Comparison of ENCODE assay signal across 11 cellular contexts in the genomic region with DNA sequence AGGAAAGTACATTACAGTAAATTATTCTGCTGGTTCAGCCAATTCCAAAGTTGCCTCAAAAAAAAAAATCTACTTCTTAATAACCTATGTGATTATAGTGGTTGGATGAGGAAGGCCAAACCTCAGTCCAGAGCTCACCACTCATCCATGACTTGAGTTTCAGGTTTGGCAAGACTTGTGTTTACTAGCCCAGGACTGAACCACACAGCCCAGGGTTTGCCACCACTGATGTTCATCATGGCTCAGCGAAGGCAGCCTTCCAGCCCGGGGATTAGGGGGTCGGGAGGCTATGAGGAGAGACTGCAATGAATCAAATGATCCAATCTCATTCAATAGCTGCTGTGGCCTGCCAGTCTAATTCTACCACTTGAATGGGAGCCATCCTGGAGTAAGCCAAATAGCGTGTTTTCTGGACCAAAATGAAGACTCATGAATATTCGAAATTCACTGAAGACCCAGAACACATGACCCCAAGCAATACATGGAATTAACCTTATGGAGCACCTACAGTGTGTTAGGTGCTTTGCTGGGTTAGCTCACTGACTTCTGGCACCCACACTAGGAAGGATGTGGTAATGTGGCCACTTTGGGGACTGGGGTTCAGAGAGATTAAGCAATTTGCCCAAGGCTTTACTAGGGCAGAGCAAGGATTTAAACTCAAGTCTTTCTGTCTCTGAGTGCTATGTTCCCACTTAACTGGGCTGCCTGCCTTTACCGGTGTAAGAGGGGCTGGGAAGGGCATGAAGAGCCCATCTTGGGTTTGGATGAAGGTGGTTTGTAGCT.
DNase-seq lines count a peak whose midpoint lies in the region; ATAC-seq and TF ChIP-seq lines count a peak whose summit lies in the region.
"Had no signal": no experiment of that assay in that cellular context is flagged by ENCODE, and none has a peak within 500 bp of the region (broad histone marks: within the 10 kb centered on the region; RNA-seq: fewer than 3 reads in every experiment).

No MANE protein-coding gene starts in this region.

- H3K27me3 ChIP-seq in H9 (ENCODE audit: insufficient read depth, low read length): no peaks in the 10 kb centered on the region
- H3K27me3 ChIP-seq in GM23338 (ENCODE audit: insufficient read depth): no peaks in the 10 kb centered on the region

- no peaks in the 10 kb centered on the region for H3K36me3 ChIP-seq in GM23338 (ENCODE audit: insufficient read depth)

- no peak for TF ChIP-seq CTCF in H9 (conservative IDR thresholded peaks at IDR 0.05)
- TF ChIP-seq CTCF in GM23338 (conservative IDR thresholded peaks at IDR 0.05; ENCODE audit: low read depth in 2 of 2): no peak

- H3K9ac ChIP-seq in H9 (ENCODE audit: extremely low read depth, insufficient read length, low read length): no peak overlapping the region

- H3K27ac ChIP-seq in H9 (ENCODE audit: insufficient read length, low read depth, low read length) (no peak overlapping the region), GM23338 (ENCODE audit: low read depth) (no peak overlapping the region)

- no CpG with 5 or more reads among the region's 6 CpGs for WGBS in H9 (ENCODE audit: extremely low coverage, insufficient read length, low lambda C conversion rate)

- no peaks in the 10 kb centered on the region for H3K27me3 Mint-ChIP-seq in H9 (ENCODE audit: low read depth)
- H3K27me3 Mint-ChIP-seq in activated T-helper 1 cell treated with anti-CD3 and anti-CD28 coated beads, Interleukin-12 subunit alpha, Interleukin-12 subunit beta, Interleukin-2, Interleukin-4 antibody, amounts not matched to agents 30 ng/mL and 10 ng/mL and 1 ng/mL, durations not matched to agents 14 hours and 24 hours and 36 hours (ENCODE audit: insufficient read depth): peaks cover 5% of the 10 kb centered on the region
- peaks cover 2% of the 10 kb centered on the region for H3K27me3 Mint-ChIP-seq in GM23338 (ENCODE audit: insufficient read depth, low read depth, poor library complexity)

- H3K79me2 ChIP-seq in H9 (ENCODE audit: insufficient read depth, low read length) (no peaks in the 10 kb centered on the region), GM23338 (replicated peaks; ENCODE audit: insufficient read depth) (no peaks in the 10 kb centered on the region)

- H2AFZ ChIP-seq in H9 (ENCODE audit: low read length) (no peak overlapping the region), GM23338 (no peak overlapping the region)

- H2AK5ac ChIP-seq in H9 (ENCODE audit: insufficient read length, low read length): no peak overlapping the region

- H3T11ph ChIP-seq in H9 (ENCODE audit: low read length): no peak overlapping the region

- H4K5ac ChIP-seq in H9 (ENCODE audit: insufficient read length, low read depth, low read length): no peak overlapping the region

- H3K18ac ChIP-seq in H9 (ENCODE audit: insufficient read length, low read depth, low read length): no peak overlapping the region

- H3K56ac ChIP-seq in H9 (ENCODE audit: insufficient read length, low read depth, low read length): no peak overlapping the region

- no peak overlapping the region for H3K14ac ChIP-seq in H9 (ENCODE audit: insufficient read depth, low read length)

- H3K23ac ChIP-seq in H9 (ENCODE audit: insufficient read length, low read depth, low read length): no peak overlapping the region

- H3K4me3 Mint-ChIP-seq in H9: no peak overlapping the region
- no peak overlapping the region for H3K4me3 Mint-ChIP-seq in activated T-helper 1 cell treated with anti-CD3 and anti-CD28 coated beads, Interleukin-12 subunit alpha, Interleukin-12 subunit beta, Interleukin-2, Interleukin-4 antibody, amounts not matched to agents 30 ng/mL and 10 ng/mL and 1 ng/mL, durations not matched to agents 14 hours and 24 hours and 36 hours
- no peak overlapping the region for H3K4me3 Mint-ChIP-seq in GM23338

- peaks cover 3% of the 10 kb centered on the region; the same call in 1 of the 2 replicates for H3K4me1 ChIP-seq in H9 (ENCODE audit: insufficient read depth, low read length)
- no peaks in the 10 kb centered on the region for H3K4me1 ChIP-seq in GM23338 (ENCODE audit: insufficient read depth)

- H3K27ac Mint-ChIP-seq in H9 (no peak overlapping the region), GM23338 (no peak overlapping the region)
- no peak overlapping the region for H3K27ac Mint-ChIP-seq in activated T-helper 1 cell treated with anti-CD3 and anti-CD28 coated beads, Interleukin-12 subunit alpha, Interleukin-12 subunit beta, Interleukin-2, Interleukin-4 antibody, amounts not matched to agents 30 ng/mL and 10 ng/mL and 1 ng/mL, durations not matched to agents 14 hours and 24 hours and 36 hours

- DNase-seq in NCI-H2196 (lab: John Stamatoyannopoulos, UW; ENCODE audit: unreplicated experiment) (peak; percentile 14), NCI-H2196 treated with DMSO at 0.1 percent for 48 hours (lab: John Stamatoyannopoulos, UW; ENCODE audit: unreplicated experiment) (no peak), H9 (no peak), midbrain (lab: John Stamatoyannopoulos, UW) (peak; percentile 16), GOT3 (lab: John Stamatoyannopoulos, UW) (no peak), GM23338 (ENCODE audit: low spot score) (no peak), NCI-H146 (lab: John Stamatoyannopoulos, UW) (no peak)
- peak; percentile 13 for DNase-seq in activated T-helper 1 cell treated with anti-CD3 and anti-CD28 coated beads, Interleukin-12 subunit alpha, Interleukin-12 subunit beta, Interleukin-2, Interleukin-4 antibody, amounts not matched to agents 30 ng/mL and 10 ng/mL and 1 ng/mL, durations not matched to agents 14 hours and 24 hours and 36 hours (ENCODE audit: low spot score)
- DNase-seq: aorta, NCI-H82, retina had no signal

- no peak overlapping the region for H3K4me3 ChIP-seq in GM23338

- intact Hi-C loops in activated T-helper 1 cell treated with anti-CD3 and anti-CD28 coated beads, Interleukin-12 subunit alpha, Interleukin-12 subunit beta, Interleukin-2, Interleukin-4 antibody, amounts not matched to agents 30 ng/mL and 10 ng/mL and 1 ng/mL, durations not matched to agents 14 hours and 24 hours and 36 hours (cut with micrococcal nuclease): no loop called here

- H2BK5ac ChIP-seq in H9 (ENCODE audit: insufficient read length, low read length): no peak overlapping the region

- peak overlapping the region; percentile 86 for H2BK12ac ChIP-seq in H9 (ENCODE audit: insufficient read length, low read depth, low read length)

- H3K9me3 Mint-ChIP-seq in H9 (peaks cover 59 to 73% of the 10 kb centered on the region in 2 experiments), GM23338 (no peaks in the 10 kb centered on the region)
- H3K9me3 Mint-ChIP-seq in activated T-helper 1 cell treated with anti-CD3 and anti-CD28 coated beads, Interleukin-12 subunit alpha, Interleukin-12 subunit beta, Interleukin-2, Interleukin-4 antibody, amounts not matched to agents 30 ng/mL and 10 ng/mL and 1 ng/mL, durations not matched to agents 14 hours and 24 hours and 36 hours: no peaks in the 10 kb centered on the region

- no peaks in the 10 kb centered on the region for H3F3A ChIP-seq in GM23338 (replicated peaks; ENCODE audit: low read depth)

- no peak overlapping the region for H2BK120ac ChIP-seq in H9 (ENCODE audit: low read depth, low read length, poor library complexity, severe bottlenecking)

- no peaks in the 10 kb centered on the region for H3K9me2 ChIP-seq in GM23338 (ENCODE audit: insufficient read depth)

- ATAC-seq in GM23338: no peak

- H3K4ac ChIP-seq in H9 (ENCODE audit: low read depth, low read length): no peak overlapping the region

- no peak overlapping the region for H2BK15ac ChIP-seq in H9 (ENCODE audit: low read depth, low read length)

- H4K20me1 ChIP-seq in H9 (ENCODE audit: control insufficient read depth, insufficient read depth, insufficient read length): no peaks in the 10 kb centered on the region
- H4K20me1 ChIP-seq in GM23338 (replicated peaks; ENCODE audit: insufficient read depth): no peaks in the 10 kb centered on the region

- peaks cover 2 to 9% (median 6%) of the 10 kb centered on the region in 3 experiments; a peak in 5 of 7 replicates for H3K36me3 Mint-ChIP-seq in H9 (ENCODE audit: insufficient read depth in 1 of 3, low read depth in 3 of 3)
- H3K36me3 Mint-ChIP-seq in activated T-helper 1 cell treated with anti-CD3 and anti-CD28 coated beads, Interleukin-12 subunit alpha, Interleukin-12 subunit beta, Interleukin-2, Interleukin-4 antibody, amounts not matched to agents 30 ng/mL and 10 ng/mL and 1 ng/mL, durations not matched to agents 14 hours and 24 hours and 36 hours (ENCODE audit: low read depth): no peaks in the 10 kb centered on the region
- H3K36me3 Mint-ChIP-seq in GM23338 (ENCODE audit: low read depth): no peaks in the 10 kb centered on the region

- no peak overlapping the region for H4K8ac ChIP-seq in H9 (replicated peaks; ENCODE audit: insufficient read length, low read depth, low read length)

- no peak overlapping the region for H4K91ac ChIP-seq in H9 (ENCODE audit: insufficient read length, low read depth, low read length)

- H3K4me2 ChIP-seq in H9 (ENCODE audit: insufficient read depth, insufficient read length, low read length) (no peak overlapping the region), GM23338 (no peak overlapping the region)

- no peak overlapping the region for H2BK20ac ChIP-seq in H9 (ENCODE audit: low read depth, low read length, poor library complexity, severe bottlenecking)

- no peaks in the 10 kb centered on the region for H3K23me2 ChIP-seq in H9 (ENCODE audit: insufficient read length, low read depth, low read length, poor library complexity, severe bottlenecking)

- no peaks in the 10 kb centered on the region for H3K79me1 ChIP-seq in H9 (ENCODE audit: insufficient read depth, low read depth, low read length, poor library complexity, severe bottlenecking)

- H3K4me1 Mint-ChIP-seq in H9 (peaks cover 11 to 13% of the 10 kb centered on the region in 2 experiments; a peak in 3 of 4 replicates), GM23338 (no peaks in the 10 kb centered on the region)
- peaks cover 11% of the 10 kb centered on the region for H3K4me1 Mint-ChIP-seq in activated T-helper 1 cell treated with anti-CD3 and anti-CD28 coated beads, Interleukin-12 subunit alpha, Interleukin-12 subunit beta, Interleukin-2, Interleukin-4 antibody, amounts not matched to agents 30 ng/mL and 10 ng/mL and 1 ng/mL, durations not matched to agents 14 hours and 24 hours and 36 hours (ENCODE audit: low read depth)

- no peaks in the 10 kb centered on the region for H3K9me3 ChIP-seq in H9 (ENCODE audit: control insufficient read depth, low read depth, low read length)

TF ChIP-seq in GM23338, 12 proteins besides CTCF, POLR2A, EP300 and RAD21 (continues in another document):
- TF ChIP-seq EZH2phosphoT487 (IDR thresholded peaks at IDR 0.05; ENCODE audit: unreplicated experiment) (no peak), NANOG (IDR thresholded peaks at IDR 0.05; ENCODE audit: borderline replicate concordance) (no peak)
- TF ChIP-seq, protein P1, sequence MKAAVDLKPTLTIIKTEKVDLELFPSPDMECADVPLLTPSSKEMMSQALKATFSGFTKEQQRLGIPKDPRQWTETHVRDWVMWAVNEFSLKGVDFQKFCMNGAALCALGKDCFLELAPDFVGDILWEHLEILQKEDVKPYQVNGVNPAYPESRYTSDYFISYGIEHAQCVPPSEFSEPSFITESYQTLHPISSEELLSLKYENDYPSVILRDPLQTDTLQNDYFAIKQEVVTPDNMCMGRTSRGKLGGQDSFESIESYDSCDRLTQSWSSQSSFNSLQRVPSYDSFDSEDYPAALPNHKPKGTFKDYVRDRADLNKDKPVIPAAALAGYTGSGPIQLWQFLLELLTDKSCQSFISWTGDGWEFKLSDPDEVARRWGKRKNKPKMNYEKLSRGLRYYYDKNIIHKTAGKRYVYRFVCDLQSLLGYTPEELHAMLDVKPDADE (IDR thresholded peaks at IDR 0.05): no peak

Comparison
In these comparisons a context has a peak if more than half of its experiments do, and no peak if none do; other contexts are left out.
1. DNase-seq: peak in NCI-H2196 (single experiment), activated T-helper 1 cell treated with anti-CD3 and anti-CD28 coated beads, Interleukin-12 subunit alpha, Interleukin-12 subunit beta, Interleukin-2, Interleukin-4 antibody, amounts not matched to agents 30 ng/mL and 10 ng/mL and 1 ng/mL, durations not matched to agents 14 hours and 24 hours and 36 hours (single experiment) and midbrain (single experiment); none in NCI-H2196 treated with DMSO at 0.1 percent for 48 hours (single experiment), H9 (single experiment), GOT3 (single experiment), GM23338 (single experiment) and NCI-H146 (single experiment).